1 cellular context compared by ENCODE assay signal in the genomic region with DNA sequence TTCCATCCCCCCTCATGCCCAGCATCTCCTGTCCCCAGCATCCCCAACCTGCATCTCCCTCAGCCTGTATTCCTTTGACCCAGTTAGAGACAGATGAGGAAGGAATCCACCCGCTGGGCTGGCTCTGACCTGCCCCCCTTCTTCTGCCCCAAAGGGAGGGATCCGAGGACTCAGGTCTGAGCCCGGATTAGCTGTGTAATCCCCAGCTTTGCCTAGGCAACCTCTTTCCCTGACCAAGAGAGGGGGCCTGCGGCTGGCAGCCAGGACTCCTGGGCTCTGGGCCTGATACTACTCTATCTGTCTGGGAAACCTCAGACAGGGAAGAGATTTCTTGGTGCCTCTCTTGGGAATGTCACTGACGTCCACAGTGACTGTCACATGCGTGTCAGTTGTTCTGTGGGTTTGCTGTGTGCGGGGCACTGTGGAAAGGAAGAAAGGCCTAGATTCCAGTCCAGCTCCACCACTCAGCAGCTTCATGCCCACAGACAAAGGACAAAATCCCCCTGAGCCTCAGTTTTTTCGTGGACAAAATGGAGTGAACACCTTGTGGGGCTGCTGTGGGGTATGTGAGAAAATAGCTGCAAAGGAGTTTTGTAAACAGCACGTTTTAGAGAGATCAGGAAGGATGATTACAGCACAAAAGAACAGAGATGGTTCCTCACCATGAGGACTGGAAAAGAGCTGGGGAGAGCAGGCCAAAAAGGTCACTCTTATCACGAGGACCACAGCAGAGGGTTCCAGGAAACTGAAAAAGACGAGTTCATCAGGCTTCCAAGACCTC.
TF ChIP-seq lines count a peak whose summit lies in the region.

No MANE protein-coding gene starts in this region.

TF ChIP-seq in K562, 482 proteins besides CTCF, POLR2A, EP300 and RAD21 (continued from another document and continues in another):
- 0 out of 4 replicates have a peak, but pooled peaks of 1 of the 2 experiments have one; percentile 43 for TF ChIP-seq ZNF639 (CRISPR knock-in tag; conservative IDR thresholded peaks at IDR 0.05 in 1 of 2, IDR thresholded peaks at IDR 0.05 in 1 of 2)
- no peak for TF ChIP-seq MXD1 (CRISPR knock-in tag; IDR thresholded peaks at IDR 0.05; ENCODE audit: borderline replicate concordance, poor library complexity, severe bottlenecking)
- TF ChIP-seq ZBTB12 (CRISPR knock-in tag; IDR thresholded peaks at IDR 0.05), result 0 out of 2 replicates have a peak, but pooled peaks have one; percentile 4
- TF ChIP-seq ELK3 (CRISPR knock-in tag; IDR thresholded peaks at IDR 0.05), result no peak
- TF ChIP-seq, protein P1, sequence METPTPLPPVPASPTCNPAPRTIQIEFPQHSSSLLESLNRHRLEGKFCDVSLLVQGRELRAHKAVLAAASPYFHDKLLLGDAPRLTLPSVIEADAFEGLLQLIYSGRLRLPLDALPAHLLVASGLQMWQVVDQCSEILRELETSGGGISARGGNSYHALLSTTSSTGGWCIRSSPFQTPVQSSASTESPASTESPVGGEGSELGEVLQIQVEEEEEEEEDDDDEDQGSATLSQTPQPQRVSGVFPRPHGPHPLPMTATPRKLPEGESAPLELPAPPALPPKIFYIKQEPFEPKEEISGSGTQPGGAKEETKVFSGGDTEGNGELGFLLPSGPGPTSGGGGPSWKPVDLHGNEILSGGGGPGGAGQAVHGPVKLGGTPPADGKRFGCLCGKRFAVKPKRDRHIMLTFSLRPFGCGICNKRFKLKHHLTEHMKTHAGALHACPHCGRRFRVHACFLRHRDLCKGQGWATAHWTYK (CRISPR knock-in tag; IDR thresholded peaks at IDR 0.05), result no peak
- TF ChIP-seq RBM39 (optimal IDR thresholded peaks at IDR 0.05; ENCODE audit: low read depth, low read length), result no peak
- no peak for TF ChIP-seq BACH1 (tag; IDR thresholded peaks at IDR 0.05)
- TF ChIP-seq GATAD2A (IDR thresholded peaks at IDR 0.05), result no peak
- TF ChIP-seq E2F1 (CRISPR knock-in tag; IDR thresholded peaks at IDR 0.05), result no peak; the same call in 1 of the 2 replicates
- no peak for TF ChIP-seq THAP12 (CRISPR knock-in tag; IDR thresholded peaks at IDR 0.05)
- no peak for TF ChIP-seq ASH1L (IDR thresholded peaks at IDR 0.05; ENCODE audit: borderline replicate concordance, low read depth, partially characterized antibody)
- TF ChIP-seq, protein P2, sequence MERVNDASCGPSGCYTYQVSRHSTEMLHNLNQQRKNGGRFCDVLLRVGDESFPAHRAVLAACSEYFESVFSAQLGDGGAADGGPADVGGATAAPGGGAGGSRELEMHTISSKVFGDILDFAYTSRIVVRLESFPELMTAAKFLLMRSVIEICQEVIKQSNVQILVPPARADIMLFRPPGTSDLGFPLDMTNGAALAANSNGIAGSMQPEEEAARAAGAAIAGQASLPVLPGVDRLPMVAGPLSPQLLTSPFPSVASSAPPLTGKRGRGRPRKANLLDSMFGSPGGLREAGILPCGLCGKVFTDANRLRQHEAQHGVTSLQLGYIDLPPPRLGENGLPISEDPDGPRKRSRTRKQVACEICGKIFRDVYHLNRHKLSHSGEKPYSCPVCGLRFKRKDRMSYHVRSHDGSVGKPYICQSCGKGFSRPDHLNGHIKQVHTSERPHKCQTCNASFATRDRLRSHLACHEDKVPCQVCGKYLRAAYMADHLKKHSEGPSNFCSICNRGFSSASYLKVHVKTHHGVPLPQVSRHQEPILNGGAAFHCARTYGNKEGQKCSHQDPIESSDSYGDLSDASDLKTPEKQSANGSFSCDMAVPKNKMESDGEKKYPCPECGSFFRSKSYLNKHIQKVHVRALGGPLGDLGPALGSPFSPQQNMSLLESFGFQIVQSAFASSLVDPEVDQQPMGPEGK (CRISPR knock-in tag; IDR thresholded peaks at IDR 0.05; ENCODE audit: borderline replicate concordance), result no peak
- TF ChIP-seq GTF2A2 (tag; IDR thresholded peaks at IDR 0.05), result peak; percentile 61; the same call in 1 of the 2 replicates
- no peak for TF ChIP-seq ZSCAN32 (CRISPR knock-in tag; IDR thresholded peaks at IDR 0.05)
- TF ChIP-seq, protein P3, sequence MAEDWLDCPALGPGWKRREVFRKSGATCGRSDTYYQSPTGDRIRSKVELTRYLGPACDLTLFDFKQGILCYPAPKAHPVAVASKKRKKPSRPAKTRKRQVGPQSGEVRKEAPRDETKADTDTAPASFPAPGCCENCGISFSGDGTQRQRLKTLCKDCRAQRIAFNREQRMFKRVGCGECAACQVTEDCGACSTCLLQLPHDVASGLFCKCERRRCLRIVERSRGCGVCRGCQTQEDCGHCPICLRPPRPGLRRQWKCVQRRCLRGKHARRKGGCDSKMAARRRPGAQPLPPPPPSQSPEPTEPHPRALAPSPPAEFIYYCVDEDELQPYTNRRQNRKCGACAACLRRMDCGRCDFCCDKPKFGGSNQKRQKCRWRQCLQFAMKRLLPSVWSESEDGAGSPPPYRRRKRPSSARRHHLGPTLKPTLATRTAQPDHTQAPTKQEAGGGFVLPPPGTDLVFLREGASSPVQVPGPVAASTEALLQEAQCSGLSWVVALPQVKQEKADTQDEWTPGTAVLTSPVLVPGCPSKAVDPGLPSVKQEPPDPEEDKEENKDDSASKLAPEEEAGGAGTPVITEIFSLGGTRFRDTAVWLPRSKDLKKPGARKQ (CRISPR knock-in tag; IDR thresholded peaks at IDR 0.05), result no peak
- TF ChIP-seq RBBP5 (IDR thresholded peaks at IDR 0.05; ENCODE audit: borderline replicate concordance, insufficient read depth, low read length, poor library complexity, severe bottlenecking), result peak; percentile 61
- peak; percentile 81 for TF ChIP-seq STAT5A (IDR thresholded peaks at IDR 0.05; ENCODE audit: borderline replicate concordance, low read length)
- no peak for TF ChIP-seq ZNF239 (CRISPR knock-in tag; IDR thresholded peaks at IDR 0.05)
- TF ChIP-seq KLF1 (tag; IDR thresholded peaks at IDR 0.05), result no peak
- TF ChIP-seq ZBTB7A (IDR thresholded peaks at IDR 0.05; ENCODE audit: borderline replicate concordance, control insufficient read depth, low read depth, low read length), result no peak
- TF ChIP-seq, protein P4, sequence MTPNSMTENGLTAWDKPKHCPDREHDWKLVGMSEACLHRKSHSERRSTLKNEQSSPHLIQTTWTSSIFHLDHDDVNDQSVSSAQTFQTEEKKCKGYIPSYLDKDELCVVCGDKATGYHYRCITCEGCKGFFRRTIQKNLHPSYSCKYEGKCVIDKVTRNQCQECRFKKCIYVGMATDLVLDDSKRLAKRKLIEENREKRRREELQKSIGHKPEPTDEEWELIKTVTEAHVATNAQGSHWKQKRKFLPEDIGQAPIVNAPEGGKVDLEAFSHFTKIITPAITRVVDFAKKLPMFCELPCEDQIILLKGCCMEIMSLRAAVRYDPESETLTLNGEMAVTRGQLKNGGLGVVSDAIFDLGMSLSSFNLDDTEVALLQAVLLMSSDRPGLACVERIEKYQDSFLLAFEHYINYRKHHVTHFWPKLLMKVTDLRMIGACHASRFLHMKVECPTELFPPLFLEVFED (CRISPR knock-in tag; conservative IDR thresholded peaks at IDR 0.05), result no peak
- TF ChIP-seq FOXP4 (CRISPR knock-in tag; IDR thresholded peaks at IDR 0.05; ENCODE audit: borderline replicate concordance), result no peak
- TF ChIP-seq MCM5 (IDR thresholded peaks at IDR 0.05; ENCODE audit: low read depth), result no peak
- TF ChIP-seq PML (IDR thresholded peaks at IDR 0.05; ENCODE audit: low read length), result 0 out of 2 replicates have a peak, but pooled peaks have one; percentile 14
- 0 out of 2 replicates have a peak, but pooled peaks have one; percentile 24 for TF ChIP-seq BCOR (IDR thresholded peaks at IDR 0.05)
- TF ChIP-seq MTA1 (IDR thresholded peaks at IDR 0.05; ENCODE audit: borderline replicate concordance), result peak; percentile 21; the same call in 1 of the 2 replicates
- TF ChIP-seq, protein P5, sequence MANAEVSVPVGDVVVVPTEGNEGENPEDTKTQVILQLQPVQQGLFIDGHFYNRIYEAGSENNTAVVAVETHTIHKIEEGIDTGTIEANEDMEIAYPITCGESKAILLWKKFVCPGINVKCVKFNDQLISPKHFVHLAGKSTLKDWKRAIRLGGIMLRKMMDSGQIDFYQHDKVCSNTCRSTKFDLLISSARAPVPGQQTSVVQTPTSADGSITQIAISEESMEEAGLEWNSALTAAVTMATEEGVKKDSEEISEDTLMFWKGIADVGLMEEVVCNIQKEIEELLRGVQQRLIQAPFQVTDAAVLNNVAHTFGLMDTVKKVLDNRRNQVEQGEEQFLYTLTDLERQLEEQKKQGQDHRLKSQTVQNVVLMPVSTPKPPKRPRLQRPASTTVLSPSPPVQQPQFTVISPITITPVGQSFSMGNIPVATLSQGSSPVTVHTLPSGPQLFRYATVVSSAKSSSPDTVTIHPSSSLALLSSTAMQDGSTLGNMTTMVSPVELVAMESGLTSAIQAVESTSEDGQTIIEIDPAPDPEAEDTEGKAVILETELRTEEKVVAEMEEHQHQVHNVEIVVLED (CRISPR knock-in tag; IDR thresholded peaks at IDR 0.05), result no peak
- 0 out of 2 replicates have a peak, but pooled peaks have one; percentile 29 for TF ChIP-seq CREB3 (tag; conservative IDR thresholded peaks at IDR 0.05; ENCODE audit: low read depth)
- TF ChIP-seq SIRT6 (IDR thresholded peaks at IDR 0.05; ENCODE audit: low read depth, low read length), result no peak
- peak; percentile 51 for TF ChIP-seq TOE1 (IDR thresholded peaks at IDR 0.05; ENCODE audit: borderline replicate concordance)
- TF ChIP-seq TOE1 (CRISPR knock-in tag; IDR thresholded peaks at IDR 0.05; ENCODE audit: borderline replicate concordance, low read depth), result no peak
- no peak for TF ChIP-seq ZNF316 (IDR thresholded peaks at IDR 0.05)
